In genomic region chr11:115985896-115986295, GRCh38 we compare ENCODE assay signal across 18 cellular contexts.
A peak's percentile ranks its signal among the peaks of the same experiment; 100 is the strongest.
DNase-seq lines count a peak whose midpoint lies in the region; ATAC-seq, FAIRE-seq and TF ChIP-seq lines count a peak whose summit lies in the region.
"Had no signal": no experiment of that assay in that cellular context is flagged by ENCODE, and none has a peak within 500 bp of the region (broad histone marks: within the 10 kb centered on the region; RNA-seq: fewer than 3 reads in every experiment).

No MANE protein-coding gene starts in this region.

- H3K4me3 ChIP-seq in mammary epithelial cell (replicated peaks in 1 of 3; ENCODE audit: insufficient read depth in 1 of 3, low read depth in 2 of 3, low read length in 3 of 3), result no peak overlapping the region
- H3K4me3 ChIP-seq in astrocyte (ENCODE audit: insufficient read depth, low read depth, low read length), result no peak overlapping the region
- H3K4me3 ChIP-seq: A549 had no signal

- H4K20me1 ChIP-seq in mammary epithelial cell (ENCODE audit: insufficient read depth, low read length), result no peaks in the 10 kb centered on the region
- no peaks in the 10 kb centered on the region for H4K20me1 ChIP-seq in astrocyte (ENCODE audit: insufficient read depth, low read length)

- dilution Hi-C loops in mammary epithelial cell (cut with HindIII; ENCODE audit: low sequenced_read_pairs), result no loop called here

- intact Hi-C loops in mammary epithelial cell (cut with micrococcal nuclease) (no loop called here), MCF 10A (cut with micrococcal nuclease) (no loop called here)

- no peak overlapping the region for H3K4me2 ChIP-seq in mammary epithelial cell (ENCODE audit: insufficient read depth, low read depth, low read length)
- peak overlapping the region; percentile 36 for H3K4me2 ChIP-seq in astrocyte (ENCODE audit: low read length)
- H3K4me2 ChIP-seq: A549 had no signal

- H3K27me3 Mint-ChIP-seq in MCF 10A (ENCODE audit: insufficient read depth, unreplicated experiment) (no peaks in the 10 kb centered on the region), astrocyte (ENCODE audit: low read depth, unreplicated experiment) (peaks cover 14% of the 10 kb centered on the region)

- DNase-seq in mammary epithelial cell (peak; percentile 9), MCF 10A (ENCODE audit: unreplicated experiment) (no peak), astrocyte (ENCODE audit: low read depth) (peak; percentile 39), foreskin keratinocyte (peak in 1 of 2 donors; percentile 26), urothelium cell line (ENCODE audit: low spot score) (peak; percentile 62), NCI-H1436 (lab: John Stamatoyannopoulos, UW) (no peak), NCI-H128 (lab: John Stamatoyannopoulos, UW; ENCODE audit: unreplicated experiment) (no peak)
- DNase-seq: AML-193; Caco-2; CD4-positive, alpha-beta T cell; GF-D8; H9 had no signal

- ATAC-seq in foreskin keratinocyte (peak; percentile 53), GM19467 (IDR thresholded peaks at IDR 0.05; ENCODE audit: unreplicated experiment) (no peak)
- ATAC-seq: A549 had no signal

- H3K9me3 ChIP-seq in mammary epithelial cell (replicated peaks; ENCODE audit: insufficient read depth, low read length), result no peaks in the 10 kb centered on the region
- no peaks in the 10 kb centered on the region for H3K9me3 ChIP-seq in astrocyte (ENCODE audit: insufficient read depth, low read depth, low read length)
- H3K9me3 ChIP-seq: A549, Caco-2 had no signal

- 81% methylated on average over 6 of the region's 6 CpGs for WGBS in mammary epithelial cell (ENCODE audit: low coverage, missing lambda C conversion rate)

- H3K79me2 ChIP-seq in mammary epithelial cell (ENCODE audit: insufficient read depth, low read length), result no peaks in the 10 kb centered on the region
- H3K79me2 ChIP-seq in astrocyte (ENCODE audit: insufficient read depth, low read length), result no peaks in the 10 kb centered on the region

- no peaks in the 10 kb centered on the region for H3K36me3 ChIP-seq in mammary epithelial cell (ENCODE audit: insufficient read depth, low read length)
- no peaks in the 10 kb centered on the region for H3K36me3 ChIP-seq in astrocyte (ENCODE audit: insufficient read depth, low read length)

- H3K9me3 Mint-ChIP-seq in MCF 10A (ENCODE audit: unreplicated experiment) (peaks cover 42% of the 10 kb centered on the region), astrocyte (ENCODE audit: unreplicated experiment) (peaks cover 2% of the 10 kb centered on the region)
- H3K9me3 Mint-ChIP-seq: CD4-positive, alpha-beta T cell; H9 had no signal

- POLR2A ChIA-PET in MCF 10A (lab: Yijun Ruan, JAX), result no interaction called here

- H3K9ac ChIP-seq in mammary epithelial cell (ENCODE audit: insufficient read depth, low read length) (no peak overlapping the region), astrocyte (ENCODE audit: low read length) (no peak overlapping the region)

- no peak overlapping the region for H3K27ac ChIP-seq in mammary epithelial cell (ENCODE audit: insufficient read depth, low read depth, low read length)
- H3K27ac ChIP-seq in astrocyte (ENCODE audit: low read depth, low read length), result no peak overlapping the region
- no peak overlapping the region for H3K27ac ChIP-seq in foreskin keratinocyte
- H3K27ac ChIP-seq: 22Rv1, A549, C4-2B had no signal

- CTCF ChIA-PET in mammary epithelial cell (lab: Charles Lee; ENCODE audit: low non-redundant PET), result no interaction called here
- CTCF ChIA-PET in MCF 10A (lab: Yijun Ruan, JAX), result interaction anchor here (1.3 kb wide), 1 partner anchor 22 kb away, joined by 3 read pairs; no protein-coding TSS in a partner anchor

- H3K27me3 ChIP-seq in mammary epithelial cell (ENCODE audit: insufficient read depth, low read length), result no peaks in the 10 kb centered on the region
- peaks cover 2% of the 10 kb centered on the region for H3K27me3 ChIP-seq in astrocyte (ENCODE audit: insufficient read depth, low read length)
- H3K27me3 ChIP-seq in foreskin keratinocyte, result no peaks in the 10 kb centered on the region

- H3K4me3 Mint-ChIP-seq in MCF 10A (ENCODE audit: unreplicated experiment) (no peak overlapping the region), astrocyte (ENCODE audit: unreplicated experiment) (no peak overlapping the region)
- H3K4me3 Mint-ChIP-seq: CD4-positive, alpha-beta T cell; H9 had no signal

- H2AFZ ChIP-seq in mammary epithelial cell (ENCODE audit: low read depth, low read length) (no peak overlapping the region), astrocyte (ENCODE audit: low read depth, low read length) (no peak overlapping the region)

- H3K4me1 Mint-ChIP-seq in MCF 10A (ENCODE audit: insufficient read depth, unreplicated experiment) (no peaks in the 10 kb centered on the region), astrocyte (ENCODE audit: low read depth, unreplicated experiment) (peaks cover 17% of the 10 kb centered on the region)

- H3K36me3 Mint-ChIP-seq in MCF 10A (ENCODE audit: insufficient read depth, unreplicated experiment) (no peaks in the 10 kb centered on the region), astrocyte (ENCODE audit: low read depth, unreplicated experiment) (peaks cover 3% of the 10 kb centered on the region)

- in situ Hi-C loops in mammary epithelial cell (cut with MboI; ENCODE audit: low sequenced_read_pairs in 2 of 2), result no loop called here

- FAIRE-seq in astrocyte (lab: Jason Lieb, UNC) (no peak), urothelium cell line (lab: Jason Lieb, UNC) (peak; percentile 20)
- FAIRE-seq: A549, D721Med, H1 had no signal

- no peaks in the 10 kb centered on the region for H3K4me1 ChIP-seq in mammary epithelial cell (ENCODE audit: insufficient read depth, low read length)
- peaks cover 6% of the 10 kb centered on the region for H3K4me1 ChIP-seq in astrocyte (ENCODE audit: insufficient read depth, low read length)
- no peaks in the 10 kb centered on the region for H3K4me1 ChIP-seq in foreskin keratinocyte
- H3K4me1 ChIP-seq: A549, Caco-2 had no signal

- no peak overlapping the region for H3K27ac Mint-ChIP-seq in MCF 10A (ENCODE audit: low read depth, unreplicated experiment)
- H3K27ac Mint-ChIP-seq in astrocyte (ENCODE audit: unreplicated experiment), result no peak overlapping the region
- H3K27ac Mint-ChIP-seq: CD4-positive, alpha-beta T cell; H9 had no signal

- BruUV-seq in mammary epithelial cell (replicated peaks; lab: Mats Ljungman, UMichigan) (no TSS peak), MCF 10A (replicated peaks; lab: Mats Ljungman, UMichigan) (no TSS peak)

- TF ChIP-seq CTCF in mammary epithelial cell (conservative IDR thresholded peaks at IDR 0.05 in 1 of 2, IDR thresholded peaks at IDR 0.05 in 1 of 2; ENCODE audit: extremely low read depth in 1 of 2, insufficient read depth in 1 of 2, low read depth in 1 of 2, low read length in 2 of 2), result no peak
- no peak for TF ChIP-seq CTCF in MCF 10A (IDR thresholded peaks at IDR 0.05; ENCODE audit: unreplicated experiment)
- TF ChIP-seq CTCF in astrocyte (IDR thresholded peaks at IDR 0.05; ENCODE audit: insufficient read depth, low read depth, low read length), result no peak
- TF ChIP-seq CTCF in foreskin keratinocyte (conservative IDR thresholded peaks at IDR 0.05), result no peak

Comparison
In these comparisons a context has a peak if more than half of its experiments do, and no peak if none do; other contexts are left out.
1. DNase-seq: peak in mammary epithelial cell (single experiment), astrocyte (single experiment) and urothelium cell line (single experiment); none in MCF 10A (single experiment), NCI-H1436 (single experiment) and NCI-H128 (single experiment).